In genomic region chr6:31386977-31387376, GRCh38 we compare ENCODE assay signal across 17 cellular contexts.
"Had no signal": no experiment of that assay in that cellular context is flagged by ENCODE, and none has a peak within 500 bp of the region (broad histone marks: within the 10 kb centered on the region; RNA-seq: fewer than 3 reads in every experiment).

No MANE protein-coding gene starts in this region.

- ATAC-seq: activated CD8-positive, alpha-beta T cell treated with anti-CD3 and anti-CD28 coated beads for 36 hours; activated naive CD8-positive, alpha-beta T cell treated with anti-CD3 and anti-CD28 coated beads, Interleukin-2, amount 50 U/mL, for 24 hours; activated T-cell treated with anti-CD3 and anti-CD28 coated beads, Interleukin-2, amount 50 U/mL, for 4 hours; foreskin keratinocyte; naive thymus-derived CD8-positive, alpha-beta T cell had no signal

- H3K4me3 Mint-ChIP-seq: activated B cell treated with CpG ODN at 0.5 μM for 24 hours; activated CD8-positive, alpha-beta T cell treated with anti-CD3 and anti-CD28 coated beads for 36 hours; activated naive CD4-positive, alpha-beta T cell treated with anti-CD3 and anti-CD28 coated beads, Interleukin-2, amount 10 ng/mL, durations not matched to agents 7 days and 5 days; activated naive CD8-positive, alpha-beta T cell treated with anti-CD3 and anti-CD28 coated beads, Interleukin-2, amount 50 U/mL, for 24 hours; activated T-cell treated with anti-CD3 and anti-CD28 coated beads, Interleukin-2, amount 50 U/mL, for 4 hours; naive thymus-derived CD8-positive, alpha-beta T cell had no signal

- H3K9me3 Mint-ChIP-seq: activated B cell treated with CpG ODN at 0.5 μM for 24 hours; activated CD8-positive, alpha-beta T cell treated with anti-CD3 and anti-CD28 coated beads for 36 hours; activated naive CD4-positive, alpha-beta T cell treated with anti-CD3 and anti-CD28 coated beads, Interleukin-2, amount 10 ng/mL, durations not matched to agents 7 days and 5 days; activated naive CD8-positive, alpha-beta T cell treated with anti-CD3 and anti-CD28 coated beads, Interleukin-2, amount 50 U/mL, for 24 hours; activated T-cell treated with anti-CD3 and anti-CD28 coated beads, Interleukin-2, amount 50 U/mL, for 4 hours; naive thymus-derived CD8-positive, alpha-beta T cell had no signal

- H3K27ac Mint-ChIP-seq: activated B cell treated with CpG ODN at 0.5 μM for 24 hours; activated CD8-positive, alpha-beta T cell treated with anti-CD3 and anti-CD28 coated beads for 36 hours; activated naive CD4-positive, alpha-beta T cell treated with anti-CD3 and anti-CD28 coated beads, Interleukin-2, amount 10 ng/mL, durations not matched to agents 7 days and 5 days; activated naive CD8-positive, alpha-beta T cell treated with anti-CD3 and anti-CD28 coated beads, Interleukin-2, amount 50 U/mL, for 24 hours had no signal

- H3K4me1 Mint-ChIP-seq: activated B cell treated with CpG ODN at 0.5 μM for 24 hours; activated naive CD8-positive, alpha-beta T cell treated with anti-CD3 and anti-CD28 coated beads, Interleukin-2, amount 50 U/mL, for 24 hours; naive thymus-derived CD8-positive, alpha-beta T cell had no signal

- H3K4me2 ChIP-seq: hepatocyte had no signal

- H3K79me2 ChIP-seq: hepatocyte had no signal

- H3K4me3 ChIP-seq: dorsolateral prefrontal cortex, hepatocyte, thyroid gland had no signal

- H3K27me3 ChIP-seq: dorsolateral prefrontal cortex, hepatocyte, thyroid gland had no signal

- H3K4me1 ChIP-seq: foreskin keratinocyte, thyroid gland had no signal

- DNase-seq: activated B cell treated with CpG ODN at 0.5 μM for 24 hours; activated CD4-positive, alpha-beta T cell treated with anti-CD3 and anti-CD28 coated beads for 4 hours; activated CD8-positive, alpha-beta T cell treated with anti-CD3 and anti-CD28 coated beads for 36 hours; activated naive CD4-positive, alpha-beta T cell treated with anti-CD3 and anti-CD28 coated beads, Interleukin-2, amount 10 ng/mL, durations not matched to agents 7 days and 5 days; activated naive CD8-positive, alpha-beta T cell treated with anti-CD3 and anti-CD28 coated beads, Interleukin-2, amount 50 U/mL, for 24 hours; activated T-cell treated with anti-CD3 and anti-CD28 coated beads, Interleukin-2, amount 50 U/mL, for 4 hours; anterior cingulate cortex; caudate nucleus; dorsolateral prefrontal cortex; foreskin keratinocyte; mesenchymal stem cell; naive thymus-derived CD8-positive, alpha-beta T cell; stimulated activated CD8-positive, alpha-beta memory T cell treated with anti-CD3 and anti-CD28 coated beads, Interleukin-4, amount 100 ng/mL, for 48 hours; stimulated activated naive CD4-positive, alpha-beta T cell; thyroid gland had no signal

- H3K36me3 ChIP-seq: thyroid gland had no signal

- H3K27ac ChIP-seq: dorsolateral prefrontal cortex, foreskin keratinocyte, hepatocyte, thyroid gland had no signal

- H3K27me3 Mint-ChIP-seq: activated B cell treated with CpG ODN at 0.5 μM for 24 hours; activated CD8-positive, alpha-beta T cell treated with anti-CD3 and anti-CD28 coated beads for 36 hours; activated naive CD8-positive, alpha-beta T cell treated with anti-CD3 and anti-CD28 coated beads, Interleukin-2, amount 50 U/mL, for 24 hours; naive thymus-derived CD8-positive, alpha-beta T cell had no signal

- H3K36me3 Mint-ChIP-seq: activated naive CD4-positive, alpha-beta T cell treated with anti-CD3 and anti-CD28 coated beads, Interleukin-2, amount 10 ng/mL, durations not matched to agents 7 days and 5 days; brain; naive thymus-derived CD8-positive, alpha-beta T cell had no signal
